In genomic region chr1:211775208-211775607, GRCh38 we compare ENCODE assay signal across 22 cellular contexts. TPM values are rescaled to one million over a fixed set of nuclear protein-coding genes. Genes with fewer than 3 reads are reported as not detected.
A peak's percentile ranks its signal among the peaks of the same experiment; 100 is the strongest.
DNase-seq lines count a peak whose midpoint lies in the region; ATAC-seq and TF ChIP-seq lines count a peak whose summit lies in the region.
"Had no signal": no experiment of that assay in that cellular context is flagged by ENCODE, and none has a peak within 500 bp of the region (broad histone marks: within the 10 kb centered on the region; RNA-seq: fewer than 3 reads in every experiment).

No MANE protein-coding gene starts in this region.

- H3K36me3 ChIP-seq in BJ (ENCODE audit: control insufficient read depth, insufficient read depth, low read length): no peaks in the 10 kb centered on the region
- peaks cover 14 to 59% (median 27%) of the 10 kb centered on the region in 4 donors for H3K36me3 ChIP-seq in esophagus muscularis mucosa

- intact Hi-C loops in esophagus muscularis mucosa (cut with DNase I): no loop called here

- TF ChIP-seq CTCF in BJ (IDR thresholded peaks at IDR 0.05; ENCODE audit: insufficient read depth, low read depth, low read length): no peak
- TF ChIP-seq CTCF in esophagus muscularis mucosa (IDR thresholded peaks at IDR 0.05): no peak

- POLR2A ChIA-PET in BJ (lab: Charles Lee): no interaction called here

- 77% methylated on average over 3 of the region's 3 CpGs for WGBS in esophagus muscularis mucosa

- H3K4me3 ChIP-seq in BJ (ENCODE audit: low read depth, low read length) (no peak overlapping the region), esophagus muscularis mucosa (no peak overlapping the region)
- H3K4me3 ChIP-seq: BLaER1 treated with 17β-estradiol and CSF1 and Interleukin-3, amounts not matched to agents 10 nM and 100 nM; K562 had no signal

- H3K4me1 ChIP-seq in esophagus muscularis mucosa: no peaks in the 10 kb centered on the region
- H3K4me1 ChIP-seq: BLaER1 treated with 17β-estradiol and CSF1 and Interleukin-3, amounts not matched to agents 10 nM and 100 nM had no signal

- no peak overlapping the region for H3K27ac ChIP-seq in esophagus muscularis mucosa (replicated peaks in 1 of 4)
- H3K27ac ChIP-seq: BLaER1 treated with 17β-estradiol and CSF1 and Interleukin-3, amounts not matched to agents 10 nM and 100 nM; RWPE1 had no signal

- ATAC-seq in GM18867 (IDR thresholded peaks at IDR 0.05; ENCODE audit: unreplicated experiment): no peak
- ATAC-seq: HCT116, K562, Panc1 had no signal

- no peak for TF ChIP-seq POLR2A in esophagus muscularis mucosa (IDR thresholded peaks at IDR 0.05; ENCODE audit: low read depth)

- H3K9me3 ChIP-seq in esophagus muscularis mucosa: no peaks in the 10 kb centered on the region
- H3K9me3 ChIP-seq: BLaER1 treated with 17β-estradiol and CSF1 and Interleukin-3, amounts not matched to agents 10 nM and 100 nM had no signal

- TF ChIP-seq EP300 in esophagus muscularis mucosa (IDR thresholded peaks at IDR 0.05): no peak

- DNase-seq in BJ (ENCODE audit: low read depth): peak; percentile 4
- DNase-seq in GM04504 (ENCODE audit: low read depth): peak; percentile 4
- peak; percentile 5 for DNase-seq in astrocyte of the hippocampus (ENCODE audit: low read depth, low spot score)
- peak; percentile 51 for DNase-seq in renal cortical epithelial cell (ENCODE audit: low read depth)
- no peak for DNase-seq in hypothalamus (lab: John Stamatoyannopoulos, UW)
- no peak for DNase-seq in esophagus muscularis mucosa (ENCODE audit: extremely low spot score)
- DNase-seq: CD4-positive, alpha-beta T cell; GF-D8; MM.1S; NCI-H1048; NCI-H1417; NCI-H1694; NCI-H2081; NCI-H2227 treated with DMSO at 0.1 percent for 48 hours; NCI-H69; SHP77 had no signal

- H3K27me3 ChIP-seq in BJ (ENCODE audit: control insufficient read depth, insufficient read depth, low read length) (no peaks in the 10 kb centered on the region), esophagus muscularis mucosa (no peaks in the 10 kb centered on the region)
- H3K27me3 ChIP-seq: BLaER1 treated with 17β-estradiol and CSF1 and Interleukin-3, amounts not matched to agents 10 nM and 100 nM had no signal

- CTCF ChIA-PET in BJ (lab: Yijun Ruan, JAX): no interaction called here

RNA-seq across cellular contexts. Expression of gene LPGAT1, which starts 55.4 kb away (rescaled TPM):
- 7.7 and 14.4 TPM in 2 replicates for polyA plus RNA-seq in BJ (2011; rRNA removed)
- polyA minus RNA-seq in BJ (2011; rRNA and poly(A)+ RNA removed): 10.6 and 14.3 TPM in 2 replicates
- total RNA-seq in renal cortical epithelial cell (55.4 and 79.2 TPM in 2 replicates), esophagus muscularis mucosa (10 to 100 TPM; 49.0 to 76.2 (median 62.2) TPM)

Comparison
In these comparisons a context has a peak if more than half of its experiments do, and no peak if none do; other contexts are left out.
1. DNase-seq: peak in BJ (single experiment), GM04504 (single experiment), astrocyte of the hippocampus (single experiment) and renal cortical epithelial cell (single experiment); none in hypothalamus (0 of 51) and esophagus muscularis mucosa (single experiment).